ENCODE assay signal across 8 cellular contexts in the genomic region with DNA sequence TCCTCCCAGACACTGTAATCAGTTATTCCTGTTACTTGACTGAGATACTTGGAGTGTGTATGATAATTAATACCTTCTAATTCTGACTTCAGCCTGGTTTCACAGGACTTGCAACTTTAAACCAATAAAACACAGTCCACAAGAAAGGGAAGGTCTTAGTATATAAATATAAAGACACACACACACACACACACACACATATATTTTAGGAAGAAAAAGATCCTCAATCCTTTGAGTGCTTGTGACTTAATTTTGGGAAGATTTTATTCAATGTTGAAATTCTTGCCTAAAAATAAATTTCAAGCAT. TPM values are rescaled to one million over a fixed set of nuclear protein-coding genes. Genes with fewer than 3 reads are reported as not detected.
A peak's percentile ranks its signal among the peaks of the same experiment; 100 is the strongest.
DNase-seq lines count a peak whose midpoint lies in the region; ATAC-seq, FAIRE-seq and TF ChIP-seq lines count a peak whose summit lies in the region.

No MANE protein-coding gene starts in this region.

- intact Hi-C loops in ascending aorta (cut with DNase I), result loop anchor here (2.0 to 10.0 kb wide), 3 partner anchors 125 to 855 kb away; a partner anchor contains a TSS

- H3K4me3 ChIP-seq in ascending aorta (peak overlapping the region in 1 of 2 donors; percentile 97), mesendoderm (ENCODE audit: low read length) (no peak overlapping the region)

- H3K4ac ChIP-seq in mesendoderm (ENCODE audit: low read depth, low read length), result peak overlapping the region; percentile 95

- H3K36me3 ChIP-seq in ascending aorta (no peaks in the 10 kb centered on the region), mesendoderm (ENCODE audit: control insufficient read depth, insufficient read depth, low read length) (no peaks in the 10 kb centered on the region)

- H3K18ac ChIP-seq in mesendoderm (ENCODE audit: low read length), result no peak overlapping the region

- H3K27me3 Mint-ChIP-seq in stimulated activated naive CD8-positive, alpha-beta T cell treated with anti-CD3 and anti-CD28 coated beads, Interleukin-15, Interleukin-2, amounts not matched to agents 100 ng/mL and 50 ng/mL, for 24 hours, result no peaks in the 10 kb centered on the region

- H3K27ac ChIP-seq in ascending aorta (peak overlapping the region; percentile 95 to 100), mesendoderm (ENCODE audit: low read depth, low read length) (no peak overlapping the region)

- peak overlapping the region; percentile 81 for H3K4me3 Mint-ChIP-seq in stimulated activated naive CD8-positive, alpha-beta T cell treated with anti-CD3 and anti-CD28 coated beads, Interleukin-15, Interleukin-2, amounts not matched to agents 100 ng/mL and 50 ng/mL, for 24 hours

- H3K23ac ChIP-seq in mesendoderm (ENCODE audit: low read length), result no peak overlapping the region

- peak overlapping the region; percentile 96 for H3K27ac Mint-ChIP-seq in stimulated activated naive CD8-positive, alpha-beta T cell treated with anti-CD3 and anti-CD28 coated beads, Interleukin-15, Interleukin-2, amounts not matched to agents 100 ng/mL and 50 ng/mL, for 24 hours

- H3K79me1 ChIP-seq in mesendoderm (ENCODE audit: low read length), result peaks cover 2% of the 10 kb centered on the region

- H3K4me2 ChIP-seq in mesendoderm (ENCODE audit: low read length), result no peak overlapping the region

- peaks cover 7% of the 10 kb centered on the region for H3K79me2 ChIP-seq in mesendoderm (ENCODE audit: control insufficient read depth, insufficient read depth, low read length)

- no peak overlapping the region for H2AK5ac ChIP-seq in mesendoderm (ENCODE audit: low read length)

- H3K4me1 Mint-ChIP-seq in stimulated activated naive CD8-positive, alpha-beta T cell treated with anti-CD3 and anti-CD28 coated beads, Interleukin-15, Interleukin-2, amounts not matched to agents 100 ng/mL and 50 ng/mL, for 24 hours (ENCODE audit: low read depth), result peaks cover 45% of the 10 kb centered on the region

- no peak overlapping the region for H2BK120ac ChIP-seq in mesendoderm (ENCODE audit: low read depth, low read length)

- no peak overlapping the region for H4K5ac ChIP-seq in mesendoderm (ENCODE audit: low read length)

- H3K4me1 ChIP-seq in ascending aorta (peaks cover 5 to 19% of the 10 kb centered on the region in 2 donors), mesendoderm (ENCODE audit: control insufficient read depth, low read depth, low read length) (peaks cover 2% of the 10 kb centered on the region)

- TF ChIP-seq CTCF in ascending aorta (IDR thresholded peaks at IDR 0.05), result no peak

- H4K8ac ChIP-seq in mesendoderm (ENCODE audit: low read depth, low read length), result no peak overlapping the region

- H3K9ac ChIP-seq in mesendoderm (ENCODE audit: low read length), result peak overlapping the region; percentile 82

- FAIRE-seq in HTR-8/SVneo (lab: Jason Lieb, UNC), result no peak

- H3K27me3 ChIP-seq in ascending aorta (no peaks in the 10 kb centered on the region), mesendoderm (ENCODE audit: insufficient read depth, low read length, poor library complexity) (no peaks in the 10 kb centered on the region)

- no peak for DNase-seq in stimulated activated naive CD8-positive, alpha-beta T cell treated with anti-CD3 and anti-CD28 coated beads, Interleukin-15, Interleukin-2, amounts not matched to agents 100 U/mL and 50 U/mL, for 24 hours
- DNase-seq in ascending aorta (ENCODE audit: low spot score in 2 of 2) (no peak), mesendoderm (no peak), HTR-8/SVneo (ENCODE audit: insufficient read length, low spot score) (no peak), T1000 (lab: John Stamatoyannopoulos, UW) (no peak)

- peak overlapping the region; percentile 90 for H3K56ac ChIP-seq in mesendoderm (ENCODE audit: low read length)

- H2BK15ac ChIP-seq in mesendoderm (replicated peaks; ENCODE audit: low read depth), result no peak overlapping the region

- ATAC-seq in stimulated activated naive CD8-positive, alpha-beta T cell treated with anti-CD3 and anti-CD28 coated beads, Interleukin-15, Interleukin-2, amounts not matched to agents 100 U/mL and 50 U/mL, for 24 hours, result no peak
- ATAC-seq in HG02798 (IDR thresholded peaks at IDR 0.05; ENCODE audit: poor library complexity, unreplicated experiment) (no peak), GM21515 (IDR thresholded peaks at IDR 0.05; ENCODE audit: unreplicated experiment) (no peak)

- H3K9me3 ChIP-seq in ascending aorta, result no peaks in the 10 kb centered on the region

- peak overlapping the region; percentile 1 for H2BK5ac ChIP-seq in mesendoderm (ENCODE audit: low read length)

- peaks cover 7% of the 10 kb centered on the region for H3K36me3 Mint-ChIP-seq in stimulated activated naive CD8-positive, alpha-beta T cell treated with anti-CD3 and anti-CD28 coated beads, Interleukin-15, Interleukin-2, amounts not matched to agents 100 ng/mL and 50 ng/mL, for 24 hours (ENCODE audit: low read depth)

- no peaks in the 10 kb centered on the region for H3K9me3 Mint-ChIP-seq in stimulated activated naive CD8-positive, alpha-beta T cell treated with anti-CD3 and anti-CD28 coated beads, Interleukin-15, Interleukin-2, amounts not matched to agents 100 ng/mL and 50 ng/mL, for 24 hours

RNA-seq across cellular contexts. Expression of a gene that starts 0.7 kb away (rescaled TPM):
- 4.6 TPM for total RNA-seq in ascending aorta
- 6.7 TPM for polyA plus RNA-seq in mesendoderm (2013, experiment 1 of 2)
- 7.0 TPM for polyA plus RNA-seq in mesendoderm (2013, experiment 2 of 2)
